9 cellular contexts compared by ENCODE assay signal in genomic region chr13:46605824-46606554, GRCh38. TPM values are rescaled to one million over a fixed set of nuclear protein-coding genes. Genes with fewer than 3 reads are reported as not detected.
A peak's percentile ranks its signal among the peaks of the same experiment; 100 is the strongest.
DNase-seq lines count a peak whose midpoint lies in the region; ATAC-seq and TF ChIP-seq lines count a peak whose summit lies in the region.
"Had no signal": no experiment of that assay in that cellular context is flagged by ENCODE, and none has a peak within 500 bp of the region (broad histone marks: within the 10 kb centered on the region; RNA-seq: fewer than 3 reads in every experiment).

No MANE protein-coding gene starts in this region.

- H3K36me3 ChIP-seq in right atrium auricular region (no peaks in the 10 kb centered on the region), PC-9 (ENCODE audit: low read depth) (no peaks in the 10 kb centered on the region)

- peak; percentile 42 for ATAC-seq in GM18909 (IDR thresholded peaks at IDR 0.05; ENCODE audit: poor library complexity, unreplicated experiment)
- ATAC-seq in HG03457 (IDR thresholded peaks at IDR 0.05; ENCODE audit: unreplicated experiment): peak; percentile 39
- no peak for ATAC-seq in GM21381 (IDR thresholded peaks at IDR 0.05; ENCODE audit: unreplicated experiment)

- POLR2A ChIA-PET in PC-9 (lab: Charles Lee; ENCODE audit: unreplicated experiment): no interaction called here

- CTCF ChIA-PET in PC-9 (lab: Charles Lee): no interaction called here

- H3K4me2 ChIP-seq in PC-9: no peak overlapping the region; the same call in 1 of the 2 replicates

- BruUV-seq in PC-9 (replicated peaks; lab: Mats Ljungman, UMichigan): no TSS peak

- intact Hi-C loops in PC-9 (cut with micrococcal nuclease; ENCODE audit: unreplicated experiment): no loop called here

- no peaks in the 10 kb centered on the region for H3K27me3 ChIP-seq in right atrium auricular region
- no peaks in the 10 kb centered on the region for H3K27me3 ChIP-seq in PC-9 (ENCODE audit: insufficient read depth, low read depth)

- H3K4me1 ChIP-seq in right atrium auricular region: peaks cover 0 to 76% of the 10 kb centered on the region in 2 donors
- H3K4me1 ChIP-seq in PC-9 (replicated peaks; ENCODE audit: insufficient read depth): peaks cover 8% of the 10 kb centered on the region

- TF ChIP-seq CTCF in right atrium auricular region (IDR thresholded peaks at IDR 0.05) (no peak), PC-9 (conservative IDR thresholded peaks at IDR 0.05) (no peak)

- H3K4me3 ChIP-seq in right atrium auricular region (no peak overlapping the region), PC-9 (no peak overlapping the region)

- peak overlapping the region; percentile 6 to 44 for H3K27ac ChIP-seq in right atrium auricular region
- no peak overlapping the region for H3K27ac ChIP-seq in PC-9

- H4K20me1 ChIP-seq in PC-9 (ENCODE audit: insufficient read depth): no peaks in the 10 kb centered on the region

- H2AFZ ChIP-seq in PC-9: no peak overlapping the region

- DNase-seq in AML-193 (lab: John Stamatoyannopoulos, UW) (peak; percentile 39 to 49), right atrium auricular region (ENCODE audit: low spot score) (no peak), PC-9 (no peak), A172 (ENCODE audit: low spot score) (no peak)
- DNase-seq in activated CD8-positive, alpha-beta memory T cell treated with anti-CD3 and anti-CD28 coated beads, Interleukin-2, amount 50 U/mL, for 48 hours: no peak
- DNase-seq: KG1 had no signal

- H3K79me2 ChIP-seq in PC-9 (ENCODE audit: low read depth): peaks cover 29% of the 10 kb centered on the region

- H3K9me2 ChIP-seq in PC-9 (ENCODE audit: insufficient read depth): no peaks in the 10 kb centered on the region

- H3F3A ChIP-seq in PC-9 (ENCODE audit: insufficient read depth, low read depth): no peaks in the 10 kb centered on the region; the same call in 1 of the 2 replicates

- no peaks in the 10 kb centered on the region for H3K9me3 ChIP-seq in right atrium auricular region
- H3K9me3 ChIP-seq in PC-9 (ENCODE audit: insufficient read depth, low read depth): no peaks in the 10 kb centered on the region

RNA-seq across cellular contexts. Expression of gene LRCH1, which starts 53.0 kb away (rescaled TPM):
- total RNA-seq in right atrium auricular region (10 to 100 TPM in 1 of 2 donors, 1 to 10 TPM in 1; 6.9 to 10.9 TPM), PC-9 (2021) (10.5 TPM in 2 replicates)
- total RNA-seq in A172 (2014; rRNA removed; shearing (Covaris generic)): 4.9 and 5.0 TPM in 2 replicates

Comparison
In these comparisons a context has a peak if more than half of its experiments do, and no peak if none do; other contexts are left out.
1. DNase-seq: peak in AML-193 (2 of 2); none in right atrium auricular region (single experiment), PC-9 (0 of 2), A172 (single experiment) and activated CD8-positive, alpha-beta memory T cell treated with anti-CD3 and anti-CD28 coated beads, Interleukin-2, amount 50 U/mL, for 48 hours (single experiment).